Comparison of ENCODE assay signal across 21 cellular contexts in the genomic region with DNA sequence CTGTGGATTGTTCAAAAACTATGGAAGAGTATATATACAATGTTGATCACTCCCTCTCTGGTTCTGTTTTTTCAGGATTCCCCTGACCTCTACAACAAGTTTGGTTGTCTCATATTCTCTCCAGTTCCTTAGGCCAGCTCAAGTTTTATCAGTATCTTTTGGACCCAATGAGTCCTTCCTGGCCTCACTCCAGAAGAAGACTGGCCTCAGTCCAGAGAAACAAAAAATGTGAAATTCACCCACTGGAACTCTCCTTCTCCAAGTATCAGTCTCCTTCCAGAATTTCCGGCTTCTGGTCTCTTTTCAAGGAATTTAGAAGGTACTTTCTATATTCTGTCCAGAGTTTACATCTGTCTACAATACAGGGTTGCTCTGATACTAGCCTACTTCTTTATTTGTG.
"Had no signal": no experiment of that assay in that cellular context is flagged by ENCODE, and none has a peak within 500 bp of the region (broad histone marks: within the 10 kb centered on the region; RNA-seq: fewer than 3 reads in every experiment).

No MANE protein-coding gene starts in this region.

- DNase-seq: hypothalamus; immature natural killer cell; kidney; left ventricle myocardium inferior; midbrain; mucosa of descending colon; naive thymus-derived CD4-positive, alpha-beta T cell; ovary; right lobe of liver; stimulated activated CD4-positive, alpha-beta T cell treated with anti-CD3 and anti-CD28 coated beads, Interleukin-1b, Interleukin-23, amount 100 ng/mL, for 48 hours; stimulated activated CD4-positive, alpha-beta T cell treated with anti-CD3 and anti-CD28 coated beads, Interleukin-4, amount 100 ng/mL, for 1 hour; stimulated activated naive B cell treated with anti-CD40 and anti-IgM and Interleukin-4, amounts not matched to agents 10 μg/mL and 1 μg/mL and 100 μg/mL, for 72 hours; stimulated activated naive CD8-positive, alpha-beta T cell treated with anti-CD3 and anti-CD28 coated beads, Interleukin-15, Interleukin-2, amounts not matched to agents 100 U/mL and 50 U/mL, for 24 hours; stomach; testis; thyroid gland; transverse colon; upper lobe of left lung had no signal

- ATAC-seq: mucosa of descending colon; naive thymus-derived CD4-positive, alpha-beta T cell; natural killer cell treated with Interleukin-12 subunit alpha and Interleukin-12 subunit beta and Interleukin-15 and Interleukin-18, amount 100 ng/mL, for 72 hours; right lobe of liver; stimulated activated naive B cell treated with anti-CD40 and anti-IgM and Interleukin-4, amounts not matched to agents 10 μg/mL and 1 μg/mL and 100 μg/mL, for 72 hours; stimulated activated naive CD8-positive, alpha-beta T cell treated with anti-CD3 and anti-CD28 coated beads, Interleukin-15, Interleukin-2, amounts not matched to agents 100 U/mL and 50 U/mL, for 24 hours had no signal

- H3K27me3 ChIP-seq: ovary, right atrium auricular region, right lobe of liver, stomach, testis, thyroid gland, transverse colon, upper lobe of left lung had no signal

- H3K36me3 ChIP-seq: left ventricle myocardium inferior, ovary, right atrium auricular region, right lobe of liver, stomach, thyroid gland, transverse colon, upper lobe of left lung had no signal

- H3K4me1 ChIP-seq: left ventricle myocardium inferior, right atrium auricular region, right lobe of liver, stomach, testis, thyroid gland, transverse colon, upper lobe of left lung had no signal

- H3K27ac ChIP-seq: left ventricle myocardium inferior, ovary, right atrium auricular region, right lobe of liver, stomach, testis, thyroid gland, transverse colon, upper lobe of left lung had no signal

- H3K4me2 ChIP-seq: smooth muscle cell had no signal

- H3K4me3 ChIP-seq: left ventricle myocardium inferior, mucosa of descending colon, ovary, right atrium auricular region, right lobe of liver, smooth muscle cell, stomach, testis, thyroid gland, transverse colon, upper lobe of left lung had no signal
